In the genomic region with DNA sequence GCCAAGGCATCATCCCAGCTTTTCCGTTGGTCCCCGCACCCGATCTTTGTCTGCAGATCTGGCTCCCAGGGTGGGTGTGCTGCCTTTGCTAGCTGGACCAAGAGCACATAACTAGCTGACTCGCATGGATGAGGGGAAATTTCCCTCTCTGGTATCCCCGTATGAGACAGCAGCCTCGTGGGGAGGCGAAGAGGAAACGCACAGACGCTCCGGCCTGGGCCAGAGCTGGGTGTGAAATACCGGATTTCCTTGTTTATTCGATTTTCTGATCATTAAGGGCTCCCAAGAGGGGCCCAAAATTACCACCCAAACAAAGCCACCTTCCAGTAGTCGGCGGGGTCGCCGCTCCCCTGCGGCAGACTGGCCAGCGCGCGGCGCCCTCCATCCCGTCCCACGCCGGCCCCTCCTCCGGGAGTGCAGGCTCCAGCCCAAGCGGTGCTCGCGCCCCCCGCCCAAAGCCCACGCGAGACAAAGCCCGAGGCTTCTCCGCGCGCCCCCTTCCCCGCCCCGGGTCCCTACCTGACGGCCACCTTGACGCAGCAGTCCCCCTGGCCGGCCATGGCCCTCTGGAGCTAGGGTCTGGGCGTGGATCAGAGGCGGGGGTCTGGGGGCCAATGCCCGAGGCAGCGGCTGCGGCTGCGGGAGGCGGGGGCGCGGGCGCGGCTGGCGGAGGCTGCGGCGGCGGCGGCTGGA, we compare ENCODE assay signal across 8 cellular contexts. TPM values are rescaled to one million over a fixed set of nuclear protein-coding genes. Genes with fewer than 3 reads are reported as not detected.
DNase-seq lines count a peak whose midpoint lies in the region; ATAC-seq and TF ChIP-seq lines count a peak whose summit lies in the region.

No MANE protein-coding gene starts in this region.

- TF ChIP-seq CTCF in Panc1 (IDR thresholded peaks at IDR 0.05) (peak; percentile 21), MCF 10A (IDR thresholded peaks at IDR 0.05; ENCODE audit: unreplicated experiment) (no peak), lower lobe of right lung (IDR thresholded peaks at IDR 0.05) (no peak)

- H3K4me3 ChIP-seq in Panc1 (ENCODE audit: low read depth in 2 of 2, low read length in 2 of 2) (peak overlapping the region in 1 of 2 experiments; percentile 34; a peak in 2 of 4 replicates), lower lobe of right lung (peak overlapping the region; percentile 62)

- intact Hi-C loops in Panc1 (cut with micrococcal nuclease; ENCODE audit: unreplicated experiment) (no loop called here), MCF 10A (cut with micrococcal nuclease) (loop anchor here (5.0 kb wide), 1 partner anchor 466 kb away; no protein-coding TSS in a partner anchor), lower lobe of right lung (cut with DNase I) (no loop called here)

- POLR2A ChIA-PET in Panc1 (lab: Charles Lee) (no interaction called here), MCF 10A (lab: Yijun Ruan, JAX) (interaction anchor here (0.7 kb wide), 1 partner anchor 88 kb away, joined by 4 read pairs; no protein-coding TSS in a partner anchor)

- DNase-seq in DMS53 (lab: John Stamatoyannopoulos, UW) (peak; percentile 50), DMS53 treated with DMSO at 0.1 percent for 48 hours (lab: John Stamatoyannopoulos, UW; ENCODE audit: unreplicated experiment) (no peak), Panc1 (ENCODE audit: low read depth, low spot score) (no peak), MCF 10A (ENCODE audit: unreplicated experiment) (no peak), lower lobe of right lung (peak; percentile 60), substantia nigra (lab: John Stamatoyannopoulos, UW) (peak in 5 of 49 donors; percentile 34 to 88 (median 44))

- ATAC-seq in Panc1 (no peak; the same call in 1 of the 2 replicates), lower lobe of right lung (no peak), GM18867 (IDR thresholded peaks at IDR 0.05; ENCODE audit: unreplicated experiment) (no peak), GM19035 (IDR thresholded peaks at IDR 0.05; ENCODE audit: unreplicated experiment) (no peak)

- BruUV-seq in Panc1 (replicated peaks; lab: Mats Ljungman, UMichigan) (no TSS peak), MCF 10A (replicated peaks; lab: Mats Ljungman, UMichigan) (no TSS peak)

- no peak overlapping the region for H3K27ac Mint-ChIP-seq in MCF 10A (ENCODE audit: low read depth, unreplicated experiment)

- in situ Hi-C loops in Panc1 (cut with HindIII; ENCODE audit: low pct_unique_long_range_greater_than_20kb, low sequenced_read_pairs) = no loop called here

- peaks cover 26% of the 10 kb centered on the region for H3K4me1 Mint-ChIP-seq in MCF 10A (ENCODE audit: insufficient read depth, unreplicated experiment)

- peaks cover 7% of the 10 kb centered on the region; the same call in 1 of the 2 replicates for H3K27me3 ChIP-seq in Panc1 (ENCODE audit: control insufficient read depth, insufficient read depth, low read length)
- no peaks in the 10 kb centered on the region for H3K27me3 ChIP-seq in lower lobe of right lung (ENCODE audit: low read depth)

- H3K27ac ChIP-seq in Panc1 (ENCODE audit: low read length) = no peak overlapping the region
- peak overlapping the region; percentile 64 for H3K27ac ChIP-seq in lower lobe of right lung
- H3K27ac ChIP-seq in substantia nigra (ENCODE audit: low read depth, low read length, poor library complexity, severe bottlenecking) = peak overlapping the region; percentile 61

- peak overlapping the region; percentile 43 for H3K4me3 Mint-ChIP-seq in MCF 10A (ENCODE audit: unreplicated experiment)

- no peaks in the 10 kb centered on the region for H3K36me3 Mint-ChIP-seq in MCF 10A (ENCODE audit: insufficient read depth, unreplicated experiment)

- H3K36me3 ChIP-seq in Panc1 (ENCODE audit: control insufficient read depth, insufficient read depth, low read length) = no peaks in the 10 kb centered on the region
- H3K36me3 ChIP-seq in lower lobe of right lung = no peaks in the 10 kb centered on the region

- H3K9me3 Mint-ChIP-seq in MCF 10A (ENCODE audit: unreplicated experiment) = no peaks in the 10 kb centered on the region

- no peaks in the 10 kb centered on the region for H3K27me3 Mint-ChIP-seq in MCF 10A (ENCODE audit: insufficient read depth, unreplicated experiment)

- CTCF ChIA-PET in Panc1 (lab: Charles Lee) = interaction anchor here (0.6 kb wide), 1 partner anchor 18 kb away, joined by 3 read pairs; no protein-coding TSS in a partner anchor
- CTCF ChIA-PET in MCF 10A (lab: Yijun Ruan, JAX) = interaction anchor here (0.8 to 5.2 kb wide), 6 partner anchors 18 to 464 kb away, joined by 3 to 45 read pairs (median 6); no protein-coding TSS in a partner anchor

- no peaks in the 10 kb centered on the region for H3K9me3 ChIP-seq in Panc1 (ENCODE audit: control insufficient read depth, insufficient read depth, low read depth, low read length)
- H3K9me3 ChIP-seq in lower lobe of right lung = no peaks in the 10 kb centered on the region

- no peaks in the 10 kb centered on the region for H3K4me1 ChIP-seq in Panc1 (ENCODE audit: control insufficient read depth, insufficient read depth, low read length)
- H3K4me1 ChIP-seq in lower lobe of right lung = peaks cover 77% of the 10 kb centered on the region

RNA-seq across cellular contexts. Expression of a gene that starts 0.5 kb away (rescaled TPM):
- total RNA-seq in Panc1 (2021; ENCODE audit: unreplicated experiment) (0.46 TPM), MCF 10A (2022) (9.5 and 12.7 TPM in 2 replicates), lower lobe of right lung (4.7 TPM)
- polyA plus RNA-seq in Panc1 (2012; ENCODE audit: insufficient read length) = 0.33 TPM

Comparison
In these comparisons a context has a peak if more than half of its experiments do, and no peak if none do; other contexts are left out.
1. DNase-seq: peak in DMS53 (single experiment) and lower lobe of right lung (single experiment); none in DMS53 treated with DMSO at 0.1 percent for 48 hours (single experiment), Panc1 (single experiment) and MCF 10A (single experiment).